In the genomic region with DNA sequence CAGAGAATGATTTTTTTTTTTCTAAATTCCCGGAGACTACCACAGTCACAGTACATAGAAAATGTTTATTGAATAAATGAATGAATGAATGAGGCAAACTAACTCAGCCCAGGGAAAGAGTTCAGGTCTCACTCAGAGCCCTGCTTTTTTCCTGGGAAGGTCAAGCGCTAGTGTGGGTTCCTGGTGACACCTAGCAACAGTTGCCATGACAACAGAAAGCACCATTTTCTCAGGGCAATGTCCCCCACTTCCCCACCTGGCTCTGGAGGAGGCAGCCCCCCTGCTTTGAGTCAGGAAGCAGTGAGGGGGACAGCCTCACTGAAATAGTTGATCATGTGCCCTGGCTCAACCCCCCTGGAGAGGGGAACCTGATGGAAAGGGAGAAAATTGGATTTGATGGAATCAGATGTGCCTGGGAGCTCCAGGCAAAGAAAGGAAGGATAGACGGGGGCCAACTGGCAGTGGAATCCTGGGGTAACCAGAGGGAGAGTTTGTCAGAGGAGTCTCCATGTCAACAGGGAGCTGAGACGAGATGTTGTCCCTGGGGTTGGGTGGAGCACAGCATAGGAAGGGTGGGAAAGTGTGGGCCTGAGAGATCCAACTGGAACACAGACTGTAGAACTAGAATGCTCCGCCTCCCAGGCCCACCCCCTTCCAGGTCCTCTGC, we compare ENCODE assay signal across 27 cellular contexts.
"Had no signal": no experiment of that assay in that cellular context is flagged by ENCODE, and none has a peak within 500 bp of the region (broad histone marks: within the 10 kb centered on the region; RNA-seq: fewer than 3 reads in every experiment).

No MANE protein-coding gene starts in this region.

- H3K27ac ChIP-seq: esophagus squamous epithelium, neutrophil, ovary, sigmoid colon, suprapubic skin, tibial artery, upper lobe of right lung had no signal

- H3K9me3 Mint-ChIP-seq: activated CD4-positive, alpha-beta T cell treated with anti-CD3 and anti-CD28 coated beads, Interleukin-2, amount 10 ng/mL, durations not matched to agents 7 days and 5 days; activated CD8-positive, alpha-beta T cell treated with anti-CD3 and anti-CD28 coated beads for 36 hours; activated naive CD4-positive, alpha-beta T cell treated with anti-CD3 and anti-CD28 coated beads, Interleukin-2, amount 50 U/mL, for 72 hours; activated T-cell treated with anti-CD3 and anti-CD28 coated beads, Interleukin-2, amount 50 U/mL, for 4 hours; activated T-helper 17 cell treated with anti-CD3 and anti-CD28 coated beads, Interleukin-2, amount 50 U/mL, for 72 hours; central memory CD8-positive, alpha-beta T cell; dendritic cell treated with granulocyte-macrophage colony-stimulating factor and Interleukin-4, amounts not matched to agents 40 ng/mL and 50 ng/mL, for 4 days; nephron; stimulated activated naive B cell treated with anti-CD40 and anti-IgM and Interleukin-4, amounts not matched to agents 10 μg/mL and 1 μg/mL and 100 μg/mL, for 72 hours; T-helper 1 cell treated with Interleukin-12 subunit alpha and Interleukin-12 subunit beta and Interleukin-4 antibody, amounts not matched to agents 30 μg/mL and 1 μg/mL, for 36 hours had no signal

- ATAC-seq: activated CD8-positive, alpha-beta T cell treated with anti-CD3 and anti-CD28 coated beads for 36 hours; activated naive CD4-positive, alpha-beta T cell treated with anti-CD3 and anti-CD28 coated beads, Interleukin-2, amount 50 U/mL, for 72 hours; activated T-cell treated with anti-CD3 and anti-CD28 coated beads, Interleukin-2, amount 50 U/mL, for 4 hours; activated T-helper 17 cell treated with anti-CD3 and anti-CD28 coated beads, Interleukin-2, amount 50 U/mL, for 72 hours; left cardiac atrium; left ventricle myocardium superior; stimulated activated naive B cell treated with anti-CD40 and anti-IgM and Interleukin-4, amounts not matched to agents 10 μg/mL and 1 μg/mL and 100 μg/mL, for 72 hours; upper lobe of right lung had no signal

- H3K36me3 Mint-ChIP-seq: activated naive CD4-positive, alpha-beta T cell treated with anti-CD3 and anti-CD28 coated beads, Interleukin-2, amount 50 U/mL, for 72 hours; stimulated activated naive B cell treated with anti-CD40 and anti-IgM and Interleukin-4, amounts not matched to agents 10 μg/mL and 1 μg/mL and 100 μg/mL, for 72 hours had no signal

- H3K27me3 ChIP-seq: esophagus squamous epithelium, neutrophil, ovary, sigmoid colon, suprapubic skin, tibial artery, upper lobe of right lung had no signal

- H3K4me1 Mint-ChIP-seq: activated CD4-positive, alpha-beta T cell treated with anti-CD3 and anti-CD28 coated beads, Interleukin-2, amount 10 ng/mL, durations not matched to agents 7 days and 5 days; activated T-helper 17 cell treated with anti-CD3 and anti-CD28 coated beads, Interleukin-2, amount 50 U/mL, for 72 hours; central memory CD8-positive, alpha-beta T cell; nephron; stimulated activated naive B cell treated with anti-CD40 and anti-IgM and Interleukin-4, amounts not matched to agents 10 μg/mL and 1 μg/mL and 100 μg/mL, for 72 hours had no signal

- H3K9me3 ChIP-seq: esophagus squamous epithelium, neutrophil, ovary, sigmoid colon, suprapubic skin, tibial artery, upper lobe of right lung had no signal

- DNase-seq: activated CD4-positive, alpha-beta T cell treated with anti-CD3 and anti-CD28 coated beads for 1 hour; activated CD4-positive, alpha-beta T cell treated with anti-CD3 and anti-CD28 coated beads, Interleukin-2, amount 10 ng/mL, durations not matched to agents 7 days and 5 days; activated CD8-positive, alpha-beta T cell treated with anti-CD3 and anti-CD28 coated beads for 36 hours; activated T-cell treated with anti-CD3 and anti-CD28 coated beads, Interleukin-2, amount 50 U/mL, for 4 hours; esophagus squamous epithelium; glutamatergic neuron; left cardiac atrium; left ventricle myocardium superior; ovary; sigmoid colon; small intestine; stimulated activated CD4-positive, alpha-beta T cell treated with anti-CD3 and anti-CD28 coated beads, Interleukin-1b, Interleukin-23, amount 100 ng/mL, for 48 hours; stimulated activated CD4-positive, alpha-beta T cell treated with anti-CD3 and anti-CD28 coated beads, Interleukin-4, amount 100 ng/mL, for 4 hours; stimulated activated CD8-positive, alpha-beta memory T cell treated with anti-CD3 and anti-CD28 coated beads, Interleukin-4, amount 100 ng/mL, for 48 hours; stimulated activated naive B cell treated with anti-CD40 and anti-IgM and Interleukin-4, amounts not matched to agents 10 μg/mL and 1 μg/mL and 100 μg/mL, for 72 hours; T-helper 9 cell; tibial artery; upper lobe of right lung had no signal

- H3K4me3 ChIP-seq: esophagus squamous epithelium, ovary, sigmoid colon, suprapubic skin, tibial artery, upper lobe of right lung had no signal

- H3K27me3 Mint-ChIP-seq: central memory CD8-positive, alpha-beta T cell; dendritic cell treated with granulocyte-macrophage colony-stimulating factor and Interleukin-4, amounts not matched to agents 40 ng/mL and 50 ng/mL, for 4 days; progenitor cell of endocrine pancreas had no signal

- H3K4me1 ChIP-seq: sigmoid colon, tibial artery, upper lobe of right lung had no signal

- H3K27ac Mint-ChIP-seq: activated CD4-positive, alpha-beta T cell treated with anti-CD3 and anti-CD28 coated beads, Interleukin-2, amount 10 ng/mL, durations not matched to agents 7 days and 5 days; activated CD8-positive, alpha-beta T cell treated with anti-CD3 and anti-CD28 coated beads for 36 hours; activated T-helper 17 cell treated with anti-CD3 and anti-CD28 coated beads, Interleukin-2, amount 50 U/mL, for 72 hours; dendritic cell treated with granulocyte-macrophage colony-stimulating factor and Interleukin-4, amounts not matched to agents 40 ng/mL and 50 ng/mL, for 4 days; nephron; progenitor cell of endocrine pancreas; stimulated activated naive B cell treated with anti-CD40 and anti-IgM and Interleukin-4, amounts not matched to agents 10 μg/mL and 1 μg/mL and 100 μg/mL, for 72 hours; T-helper 1 cell treated with Interleukin-12 subunit alpha and Interleukin-12 subunit beta and Interleukin-4 antibody, amounts not matched to agents 30 μg/mL and 1 μg/mL, for 36 hours had no signal

- H3K4me3 Mint-ChIP-seq: activated CD4-positive, alpha-beta T cell treated with anti-CD3 and anti-CD28 coated beads, Interleukin-2, amount 10 ng/mL, durations not matched to agents 7 days and 5 days; activated CD8-positive, alpha-beta T cell treated with anti-CD3 and anti-CD28 coated beads for 36 hours; activated T-cell treated with anti-CD3 and anti-CD28 coated beads, Interleukin-2, amount 50 U/mL, for 4 hours; activated T-helper 17 cell treated with anti-CD3 and anti-CD28 coated beads, Interleukin-2, amount 50 U/mL, for 72 hours; central memory CD8-positive, alpha-beta T cell; dendritic cell treated with granulocyte-macrophage colony-stimulating factor and Interleukin-4, amounts not matched to agents 40 ng/mL and 50 ng/mL, for 4 days; nephron; stimulated activated naive B cell treated with anti-CD40 and anti-IgM and Interleukin-4, amounts not matched to agents 10 μg/mL and 1 μg/mL and 100 μg/mL, for 72 hours; T-helper 1 cell treated with Interleukin-12 subunit alpha and Interleukin-12 subunit beta and Interleukin-4 antibody, amounts not matched to agents 30 μg/mL and 1 μg/mL, for 36 hours had no signal

- H3K36me3 ChIP-seq: esophagus squamous epithelium, neutrophil, ovary, sigmoid colon, suprapubic skin, tibial artery, upper lobe of right lung had no signal
